Comparison of ENCODE assay signal across 37 cellular contexts in the genomic region with DNA sequence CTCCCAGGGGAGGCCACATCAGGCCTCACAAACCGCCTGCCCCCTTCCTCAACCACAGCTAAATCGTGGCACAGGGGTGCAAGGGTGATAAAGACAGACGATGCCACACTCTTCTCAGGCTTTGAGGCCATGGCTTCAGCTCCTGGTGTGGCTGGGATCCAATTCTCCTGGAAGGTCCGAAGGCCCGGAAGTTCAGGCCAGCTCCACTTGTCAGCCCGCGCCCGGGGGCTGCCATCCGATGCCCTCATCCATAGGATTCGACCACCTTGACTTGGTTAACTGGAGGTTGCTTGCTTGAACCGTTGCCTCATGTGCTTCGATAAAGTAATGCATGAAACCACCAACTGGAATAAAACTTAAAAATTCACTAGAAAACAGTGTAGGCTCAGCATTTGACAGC. TPM values are rescaled to one million over a fixed set of nuclear protein-coding genes. Genes with fewer than 3 reads are reported as not detected.
"Had no signal": no experiment of that assay in that cellular context is flagged by ENCODE, and none has a peak within 500 bp of the region (broad histone marks: within the 10 kb centered on the region; RNA-seq: fewer than 3 reads in every experiment).

No MANE protein-coding gene starts in this region.

- DNase-seq: Karpas-422, Kasumi-1, KG1, MG63, MM.1S, MV-4-11, NCI-H1048, NCI-H1092, NCI-H1092 treated with DMSO at 0.1 percent for 48 hours, NCI-H1105, NCI-H1105 treated with DMSO at 0.1 percent for 48 hours, NCI-H1417, NCI-H1417 treated with DMSO at 0.1 percent for 48 hours, NCI-H1436, NCI-H1436 treated with DMSO at 0.1 percent for 48 hours, NCI-H146, NCI-H1694, NCI-H1694 treated with DMSO at 0.1 percent for 48 hours, NCI-H187, NCI-H187 treated with DMSO at 0.1 percent for 48 hours, NCI-H1930, NCI-H2029, NCI-H2029 treated with DMSO at 0.1 percent for 48 hours, NCI-H2081, NCI-H2081 treated with DMSO at 0.1 percent for 48 hours, NCI-H2107, NCI-H2171, NCI-H2171 treated with DMSO at 0.1 percent for 48 hours, NCI-H2227 treated with DMSO at 0.1 percent for 48 hours, NCI-H226, NCI-H345, NCI-H446, NCI-H446 treated with DMSO at 0.1 percent for 48 hours had no signal

RNA-seq across cellular contexts. Expression of a gene that starts 8.2 kb away (rescaled TPM):
- total RNA-seq: LHCN-M2, M059J, MCF 10A, NCI-H460 had no signal
